8 cellular contexts compared by ENCODE assay signal in the genomic region with DNA sequence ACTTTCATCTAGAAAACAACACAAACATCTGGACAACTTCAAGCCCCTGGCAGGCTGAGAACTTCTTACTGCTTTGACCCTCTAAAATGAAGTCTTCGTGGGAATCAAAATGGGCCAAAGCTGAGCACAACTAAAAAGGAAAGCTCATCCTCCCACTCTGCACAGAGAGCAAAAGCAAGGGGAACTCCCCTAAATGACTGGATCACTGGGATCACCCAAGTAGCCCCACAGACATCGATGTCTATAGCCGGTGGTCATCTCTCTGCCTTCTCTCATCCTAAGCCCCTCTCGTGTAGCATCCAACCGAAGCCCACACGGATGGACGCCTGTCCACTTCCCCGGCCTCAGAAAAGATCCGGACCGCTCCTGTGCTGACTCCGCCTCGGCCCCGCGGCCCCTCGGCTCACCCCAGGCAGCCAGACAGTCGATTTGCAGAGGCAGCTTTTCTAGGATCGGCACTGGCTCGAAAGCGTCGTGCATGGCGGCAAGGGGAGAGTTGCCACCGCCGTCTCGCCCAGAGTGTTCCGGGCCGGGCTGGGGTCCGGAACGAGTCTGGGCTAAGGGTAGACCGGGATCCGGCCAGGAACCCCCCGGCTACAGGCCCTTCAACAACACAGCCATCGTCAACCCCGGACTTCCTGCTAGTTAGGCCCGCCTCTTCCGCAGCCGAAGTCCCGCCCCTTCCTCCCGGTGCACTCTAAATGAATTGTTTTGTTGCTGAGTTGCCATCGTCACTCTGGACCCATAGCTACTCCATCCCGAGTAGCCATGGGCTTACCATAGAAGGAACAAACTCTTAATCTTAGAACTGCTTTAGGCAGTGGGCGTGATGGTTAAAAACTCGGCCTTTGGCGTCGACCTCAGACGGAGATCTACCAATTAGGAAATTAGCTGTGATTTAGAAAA. TPM values are rescaled to one million over a fixed set of nuclear protein-coding genes. Genes with fewer than 3 reads are reported as not detected.
DNase-seq lines count a peak whose midpoint lies in the region; ATAC-seq and TF ChIP-seq lines count a peak whose summit lies in the region.

A gene with protein sequence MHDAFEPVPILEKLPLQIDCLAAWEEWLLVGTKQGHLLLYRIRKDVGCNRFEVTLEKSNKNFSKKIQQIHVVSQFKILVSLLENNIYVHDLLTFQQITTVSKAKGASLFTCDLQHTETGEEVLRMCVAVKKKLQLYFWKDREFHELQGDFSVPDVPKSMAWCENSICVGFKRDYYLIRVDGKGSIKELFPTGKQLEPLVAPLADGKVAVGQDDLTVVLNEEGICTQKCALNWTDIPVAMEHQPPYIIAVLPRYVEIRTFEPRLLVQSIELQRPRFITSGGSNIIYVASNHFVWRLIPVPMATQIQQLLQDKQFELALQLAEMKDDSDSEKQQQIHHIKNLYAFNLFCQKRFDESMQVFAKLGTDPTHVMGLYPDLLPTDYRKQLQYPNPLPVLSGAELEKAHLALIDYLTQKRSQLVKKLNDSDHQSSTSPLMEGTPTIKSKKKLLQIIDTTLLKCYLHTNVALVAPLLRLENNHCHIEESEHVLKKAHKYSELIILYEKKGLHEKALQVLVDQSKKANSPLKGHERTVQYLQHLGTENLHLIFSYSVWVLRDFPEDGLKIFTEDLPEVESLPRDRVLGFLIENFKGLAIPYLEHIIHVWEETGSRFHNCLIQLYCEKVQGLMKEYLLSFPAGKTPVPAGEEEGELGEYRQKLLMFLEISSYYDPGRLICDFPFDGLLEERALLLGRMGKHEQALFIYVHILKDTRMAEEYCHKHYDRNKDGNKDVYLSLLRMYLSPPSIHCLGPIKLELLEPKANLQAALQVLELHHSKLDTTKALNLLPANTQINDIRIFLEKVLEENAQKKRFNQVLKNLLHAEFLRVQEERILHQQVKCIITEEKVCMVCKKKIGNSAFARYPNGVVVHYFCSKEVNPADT (minus strand): TSS at position 631 of the 906 bp plus-strand sequence. CDS start 151 bp downstream, at position 480.

- H3K27me3 Mint-ChIP-seq in T-helper 17 cell (no peaks in the 10 kb centered on the region), progenitor cell of endocrine pancreas (no peaks in the 10 kb centered on the region)

- peak; percentile 91 for ATAC-seq in HG02852 (IDR thresholded peaks at IDR 0.05; ENCODE audit: unreplicated experiment)
- peak; percentile 98 for ATAC-seq in T-helper 17 cell
- peak; percentile 98 for ATAC-seq in left ventricle myocardium superior
- ATAC-seq in upper lobe of right lung = peak; percentile 97

- peak within 1 kb of the TSS; percentile 94 for H3K4me3 Mint-ChIP-seq in T-helper 17 cell
- peak within 1 kb of the TSS; percentile 91 for H3K4me3 Mint-ChIP-seq in progenitor cell of endocrine pancreas (ENCODE audit: low read depth)

- in situ Hi-C loops in GM13976 (cut with MboI; ENCODE audit: low sequenced_read_pairs, unreplicated experiment) = no loop called here

- peak within 1 kb of the TSS; percentile 93 for H3K27ac ChIP-seq in upper lobe of right lung

- peak within 1 kb of the TSS; percentile 96 for H3K27ac Mint-ChIP-seq in T-helper 17 cell
- peak within 1 kb of the TSS; percentile 96 for H3K27ac Mint-ChIP-seq in progenitor cell of endocrine pancreas

- peaks cover 32% of the 10 kb centered on the region for H3K36me3 ChIP-seq in upper lobe of right lung

- H3K9me3 Mint-ChIP-seq in progenitor cell of endocrine pancreas (ENCODE audit: low read depth) = no peaks in the 10 kb centered on the region

- H3K4me1 Mint-ChIP-seq in T-helper 17 cell = peaks cover 35% of the 10 kb centered on the region
- H3K4me1 Mint-ChIP-seq in progenitor cell of endocrine pancreas (ENCODE audit: low read depth) = peaks cover 15% of the 10 kb centered on the region

- H3K36me3 Mint-ChIP-seq in T-helper 17 cell (ENCODE audit: low read depth) = peaks cover 6% of the 10 kb centered on the region
- H3K36me3 Mint-ChIP-seq in progenitor cell of endocrine pancreas (ENCODE audit: insufficient read depth) = peaks cover 13% of the 10 kb centered on the region

- H3K27me3 ChIP-seq in upper lobe of right lung = no peaks in the 10 kb centered on the region

- DNase-seq in GM13976 (ENCODE audit: low spot score) (peak; percentile 90), NCI-H1694 (lab: John Stamatoyannopoulos, UW) (peak; percentile 49), T-helper 17 cell (peak; percentile 64 to 72 (median 68)), amygdala (lab: John Stamatoyannopoulos, UW) (peak; percentile 24 to 89 (median 77)), left ventricle myocardium superior (peak; percentile 88), progenitor cell of endocrine pancreas (ENCODE audit: low spot score, unreplicated experiment) (peak; percentile 51), upper lobe of right lung (peak; percentile 92)

- intact Hi-C loops in left ventricle myocardium superior (cut with micrococcal nuclease) = no loop called here
- intact Hi-C loops in upper lobe of right lung (cut with DNase I) = no loop called here

- TF ChIP-seq CTCF in GM13976 (IDR thresholded peaks at IDR 0.05; ENCODE audit: borderline replicate concordance, control extremely low read depth, extremely low read depth, insufficient read depth, missing control alignments) (no peak), progenitor cell of endocrine pancreas (IDR thresholded peaks at IDR 0.05; ENCODE audit: unreplicated experiment) (no peak), upper lobe of right lung (IDR thresholded peaks at IDR 0.05) (no peak)

- H3K9me3 ChIP-seq in T-helper 17 cell (ENCODE audit: control insufficient read depth, low read length, poor library complexity, severe bottlenecking) (no peaks in the 10 kb centered on the region), upper lobe of right lung (no peaks in the 10 kb centered on the region)

- peaks cover 20% of the 10 kb centered on the region for H3K4me1 ChIP-seq in upper lobe of right lung

- peak within 1 kb of the TSS; percentile 91 for H3K4me3 ChIP-seq in upper lobe of right lung

RNA-seq across cellular contexts. Expression of the gene that starts here (rescaled TPM):
- 10 to 100 TPM; 84.9 to 93.1 TPM for total RNA-seq in T-helper 17 cell
- total RNA-seq in left ventricle myocardium superior = 45.3 TPM
- total RNA-seq in progenitor cell of endocrine pancreas = 85.4 and 88.9 TPM in 2 replicates
- total RNA-seq in upper lobe of right lung = 83.3 TPM

Comparison
In these comparisons a context has a peak if more than half of its experiments do, and no peak if none do; other contexts are left out.
1. Peak in every context shown above with its lines: DNase-seq, ATAC-seq, H3K4me3 ChIP-seq and H3K27ac ChIP-seq.